In genomic region chr7:627661-628027, GRCh38 we compare ENCODE assay signal across 18 cellular contexts.
DNase-seq lines count a peak whose midpoint lies in the region; ATAC-seq and TF ChIP-seq lines count a peak whose summit lies in the region.
"Had no signal": no experiment of that assay in that cellular context is flagged by ENCODE, and none has a peak within 500 bp of the region (broad histone marks: within the 10 kb centered on the region; RNA-seq: fewer than 3 reads in every experiment).

No MANE protein-coding gene starts in this region.

- H3K27me3 Mint-ChIP-seq in stimulated activated naive CD8-positive, alpha-beta T cell treated with anti-CD3 and anti-CD28 coated beads, Interleukin-15, amount 100 ng/mL, for 72 hours = no peaks in the 10 kb centered on the region
- H3K27me3 Mint-ChIP-seq in dendritic cell treated with granulocyte-macrophage colony-stimulating factor and Interleukin-4, amounts not matched to agents 40 ng/mL and 50 ng/mL, for 4 days = no peaks in the 10 kb centered on the region
- no peaks in the 10 kb centered on the region for H3K27me3 Mint-ChIP-seq in Caco-2 (ENCODE audit: insufficient read depth, unreplicated experiment)
- H3K27me3 Mint-ChIP-seq: CD4-positive, alpha-beta T cell; CD8-positive, alpha-beta memory T cell had no signal

- H3K4me3 Mint-ChIP-seq in stimulated activated naive CD8-positive, alpha-beta T cell treated with anti-CD3 and anti-CD28 coated beads, Interleukin-15, amount 100 ng/mL, for 72 hours = no peak overlapping the region
- H3K4me3 Mint-ChIP-seq in dendritic cell treated with granulocyte-macrophage colony-stimulating factor and Interleukin-4, amounts not matched to agents 40 ng/mL and 50 ng/mL, for 4 days = no peak overlapping the region
- H3K4me3 Mint-ChIP-seq in Caco-2 (ENCODE audit: unreplicated experiment) = no peak overlapping the region
- H3K4me3 Mint-ChIP-seq: CD4-positive, alpha-beta T cell; CD8-positive, alpha-beta memory T cell; GM23338; HFFc6 had no signal

- no peaks in the 10 kb centered on the region for H3K36me3 ChIP-seq in osteoblast (ENCODE audit: insufficient read depth, low read length)
- no peaks in the 10 kb centered on the region for H3K36me3 ChIP-seq in Caco-2 (ENCODE audit: control insufficient read depth, insufficient read depth, low read length)
- H3K36me3 ChIP-seq: BE2C, HAP-1 had no signal

- BruUV-seq in Caco-2 (replicated peaks; lab: Mats Ljungman, UMichigan) = no TSS peak

- H3K4me2 ChIP-seq in osteoblast (ENCODE audit: insufficient read depth, low read length) = no peak overlapping the region
- H3K4me2 ChIP-seq: GM23338 had no signal

- POLR2A ChIA-PET in Caco-2 (lab: Charles Lee) = no interaction called here

- no peaks in the 10 kb centered on the region for H3K36me3 Mint-ChIP-seq in dendritic cell treated with granulocyte-macrophage colony-stimulating factor and Interleukin-4, amounts not matched to agents 40 ng/mL and 50 ng/mL, for 4 days (ENCODE audit: low read depth)
- H3K36me3 Mint-ChIP-seq in Caco-2 (ENCODE audit: insufficient read depth, unreplicated experiment) = peaks cover 6% of the 10 kb centered on the region

- no peaks in the 10 kb centered on the region for H3K79me2 ChIP-seq in osteoblast (ENCODE audit: insufficient read depth, low read length)

- no peaks in the 10 kb centered on the region for H3K4me1 ChIP-seq in osteoblast (ENCODE audit: insufficient read depth, low read length)
- no peaks in the 10 kb centered on the region for H3K4me1 ChIP-seq in Caco-2
- H3K4me1 ChIP-seq: BE2C, HAP-1 had no signal

- no peaks in the 10 kb centered on the region for H4K20me1 ChIP-seq in osteoblast (ENCODE audit: insufficient read depth, low read length)

- intact Hi-C loops in dendritic cell treated with granulocyte-macrophage colony-stimulating factor and Interleukin-4, amounts not matched to agents 40 ng/mL and 50 ng/mL, for 4 days (cut with micrococcal nuclease) = no loop called here
- intact Hi-C loops in Caco-2 (cut with micrococcal nuclease; ENCODE audit: unreplicated experiment) = no loop called here

- DNase-seq in stimulated activated naive CD8-positive, alpha-beta T cell treated with anti-CD3 and anti-CD28 coated beads, Interleukin-15, amount 100 ng/mL, for 72 hours = no peak
- DNase-seq in stimulated activated naive CD8-positive, alpha-beta T cell treated with anti-CD3 and anti-CD28 coated beads, Interleukin-15, Interleukin-2, amounts not matched to agents 100 U/mL and 50 U/mL, for 24 hours = no peak
- DNase-seq in osteoblast (ENCODE audit: insufficient read length, low spot score, missing footprints) (peak; percentile 48), Caco-2 (no peak), cerebellar cortex (ENCODE audit: low spot score) (no peak)
- DNase-seq: BE2C; Calu3; CD4-positive, alpha-beta T cell; DMS53; DMS79 treated with DMSO at 0.1 percent for 48 hours; GF-D8; HFFc6 had no signal

- peak; percentile 49 for ATAC-seq in stimulated activated naive CD8-positive, alpha-beta T cell treated with anti-CD3 and anti-CD28 coated beads, Interleukin-15, amount 100 ng/mL, for 72 hours
- no peak for ATAC-seq in stimulated activated naive CD8-positive, alpha-beta T cell treated with anti-CD3 and anti-CD28 coated beads, Interleukin-15, Interleukin-2, amounts not matched to agents 100 U/mL and 50 U/mL, for 24 hours

- peaks cover 13% of the 10 kb centered on the region for H3K4me1 Mint-ChIP-seq in stimulated activated naive CD8-positive, alpha-beta T cell treated with anti-CD3 and anti-CD28 coated beads, Interleukin-15, amount 100 ng/mL, for 72 hours
- no peaks in the 10 kb centered on the region for H3K4me1 Mint-ChIP-seq in dendritic cell treated with granulocyte-macrophage colony-stimulating factor and Interleukin-4, amounts not matched to agents 40 ng/mL and 50 ng/mL, for 4 days (ENCODE audit: low read depth)
- no peaks in the 10 kb centered on the region for H3K4me1 Mint-ChIP-seq in Caco-2 (ENCODE audit: low read depth, unreplicated experiment)
- H3K4me1 Mint-ChIP-seq: CD8-positive, alpha-beta memory T cell had no signal

- TF ChIP-seq CTCF in osteoblast (IDR thresholded peaks at IDR 0.05; ENCODE audit: extremely low read depth, low read depth, low read length) (no peak), Caco-2 (IDR thresholded peaks at IDR 0.05; ENCODE audit: insufficient read depth in 1 of 2, low read depth in 1 of 2, low read length in 1 of 2, severe bottlenecking in 1 of 2, unreplicated experiment in 1 of 2) (no peak)

- no peak overlapping the region for H2AFZ ChIP-seq in osteoblast (ENCODE audit: low read length)
- H2AFZ ChIP-seq: GM23338 had no signal

- H3K9me3 ChIP-seq in osteoblast (ENCODE audit: low read depth, low read length) = no peaks in the 10 kb centered on the region
- H3K9me3 ChIP-seq in Caco-2 = no peaks in the 10 kb centered on the region
- H3K9me3 ChIP-seq: BE2C had no signal

- H3K4me3 ChIP-seq in osteoblast (ENCODE audit: insufficient read depth, low read length) (no peak overlapping the region), Caco-2 (ENCODE audit: low read depth, low read length) (no peak overlapping the region)
- H3K4me3 ChIP-seq: GM23338, HAP-1 had no signal

- H3K27me3 ChIP-seq in osteoblast (ENCODE audit: insufficient read depth, low read length) (no peaks in the 10 kb centered on the region), Caco-2 (replicated peaks; ENCODE audit: control insufficient read depth, insufficient read depth, low read length) (no peaks in the 10 kb centered on the region)
- H3K27me3 ChIP-seq: BE2C had no signal

- H3K9me3 Mint-ChIP-seq in stimulated activated naive CD8-positive, alpha-beta T cell treated with anti-CD3 and anti-CD28 coated beads, Interleukin-15, amount 100 ng/mL, for 72 hours = peaks cover 26 to 30% of the 10 kb centered on the region in 2 donors
- peaks cover 29% of the 10 kb centered on the region for H3K9me3 Mint-ChIP-seq in dendritic cell treated with granulocyte-macrophage colony-stimulating factor and Interleukin-4, amounts not matched to agents 40 ng/mL and 50 ng/mL, for 4 days
- H3K9me3 Mint-ChIP-seq in Caco-2 (ENCODE audit: unreplicated experiment) = no peaks in the 10 kb centered on the region

- H3K27ac Mint-ChIP-seq in stimulated activated naive CD8-positive, alpha-beta T cell treated with anti-CD3 and anti-CD28 coated beads, Interleukin-15, amount 100 ng/mL, for 72 hours = no peak overlapping the region
- H3K27ac Mint-ChIP-seq in dendritic cell treated with granulocyte-macrophage colony-stimulating factor and Interleukin-4, amounts not matched to agents 40 ng/mL and 50 ng/mL, for 4 days = peak overlapping the region; percentile 28
- H3K27ac Mint-ChIP-seq in Caco-2 (ENCODE audit: unreplicated experiment) = no peak overlapping the region
- H3K27ac Mint-ChIP-seq: CD4-positive, alpha-beta T cell; CD8-positive, alpha-beta memory T cell; GM23338; HFFc6 had no signal

- H3K27ac ChIP-seq in osteoblast (ENCODE audit: low read depth, low read length) = no peak overlapping the region
- H3K27ac ChIP-seq: 22Rv1, C4-2B had no signal

- CTCF ChIA-PET in Caco-2 (lab: Charles Lee) = no interaction called here
